Comparison of ENCODE assay signal across 18 cellular contexts in the genomic region with DNA sequence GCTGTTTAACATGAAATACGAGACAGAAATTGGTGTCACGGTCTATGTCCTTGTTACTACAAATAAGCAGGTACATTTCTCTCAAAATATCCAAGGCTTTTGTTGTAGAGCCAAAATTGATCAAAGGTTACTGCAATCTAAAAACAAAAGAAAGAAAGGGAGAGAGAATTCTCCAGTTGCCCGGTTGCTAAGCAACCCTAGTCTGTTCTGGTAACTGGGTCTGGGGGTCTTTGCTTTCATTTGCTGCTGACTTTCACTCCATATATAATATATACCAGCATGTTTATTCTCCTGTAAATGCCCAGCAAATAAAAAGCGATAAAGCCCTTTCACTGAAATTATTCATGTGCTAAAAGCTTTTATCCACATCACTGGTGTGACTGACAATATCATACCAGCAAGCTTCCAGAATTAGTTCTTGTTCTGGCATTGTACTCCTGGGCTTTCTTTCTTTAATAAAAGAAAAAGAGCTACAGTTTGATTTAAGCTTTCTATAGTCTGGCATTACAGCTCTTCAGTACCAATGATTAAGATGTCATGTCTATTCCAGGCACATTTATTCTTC.
DNase-seq lines count a peak whose midpoint lies in the region; ATAC-seq and TF ChIP-seq lines count a peak whose summit lies in the region.
"Had no signal": no experiment of that assay in that cellular context is flagged by ENCODE, and none has a peak within 500 bp of the region (broad histone marks: within the 10 kb centered on the region; RNA-seq: fewer than 3 reads in every experiment).

No MANE protein-coding gene starts in this region.

- DNase-seq in GM23338 (ENCODE audit: low spot score) (peak; percentile 9), NCI-H1105 (lab: John Stamatoyannopoulos, UW) (peak; percentile 16), NCI-H2227 (lab: John Stamatoyannopoulos, UW; ENCODE audit: unreplicated experiment) (peak; percentile 73), left kidney (ENCODE audit: low read depth, low spot score) (peak; percentile 38), NCI-H226 (no peak)
- DNase-seq: ACHN; CD4-positive, alpha-beta T cell; GF-D8; Karpas-422; MM.1S; NCI-H187 treated with DMSO at 0.1 percent for 48 hours; NCI-H510A; RPMI8226; SJCRH30; SW 1271 had no signal

- no peak overlapping the region for H3K4me3 Mint-ChIP-seq in GM23338
- H3K4me3 Mint-ChIP-seq: CD4-positive, alpha-beta T cell; T-helper 2 cell treated with Interferon-gamma antibody and Interleukin-4, amounts not matched to agents 5 μg/mL and 100 μg/mL, for 36 hours had no signal

- 0 out of 2 replicates have a peak, but pooled peaks cover 4% of the 10 kb centered on the region for H3K9me2 ChIP-seq in GM23338 (ENCODE audit: insufficient read depth)

- no peaks in the 10 kb centered on the region for H3F3A ChIP-seq in GM23338 (replicated peaks; ENCODE audit: low read depth)

- peaks cover 10% of the 10 kb centered on the region; the same call in 2 of the 3 replicates for H3K4me1 Mint-ChIP-seq in GM23338

- H3K27me3 ChIP-seq in GM23338 (ENCODE audit: insufficient read depth): no peaks in the 10 kb centered on the region
- H3K27me3 ChIP-seq: SJCRH30 had no signal

- H3K27ac Mint-ChIP-seq in GM23338: no peak overlapping the region
- H3K27ac Mint-ChIP-seq: CD4-positive, alpha-beta T cell; T-helper 2 cell treated with Interferon-gamma antibody and Interleukin-4, amounts not matched to agents 5 μg/mL and 100 μg/mL, for 36 hours had no signal

- no peaks in the 10 kb centered on the region for H3K79me2 ChIP-seq in GM23338 (replicated peaks; ENCODE audit: insufficient read depth)

- no peak for ATAC-seq in GM23338
- no peak for ATAC-seq in HG03521 (IDR thresholded peaks at IDR 0.05; ENCODE audit: unreplicated experiment)
- ATAC-seq in GM19455 (IDR thresholded peaks at IDR 0.05; ENCODE audit: unreplicated experiment): no peak

- H3K4me2 ChIP-seq in GM23338: no peak overlapping the region

- no peak overlapping the region for H2AFZ ChIP-seq in GM23338

- no peak overlapping the region for H3K4me3 ChIP-seq in GM23338
- H3K4me3 ChIP-seq: SJCRH30 had no signal

- H3K27ac ChIP-seq in GM23338 (ENCODE audit: low read depth): no peak overlapping the region
- H3K27ac ChIP-seq: SJCRH30 had no signal

- H4K20me1 ChIP-seq in GM23338 (replicated peaks; ENCODE audit: insufficient read depth): no peaks in the 10 kb centered on the region

- H3K9me3 Mint-ChIP-seq in GM23338: no peaks in the 10 kb centered on the region
- H3K9me3 Mint-ChIP-seq: CD4-positive, alpha-beta T cell; T-helper 2 cell treated with Interferon-gamma antibody and Interleukin-4, amounts not matched to agents 5 μg/mL and 100 μg/mL, for 36 hours had no signal

- H3K4me1 ChIP-seq in GM23338 (ENCODE audit: insufficient read depth): peaks cover 6% of the 10 kb centered on the region; the same call in 1 of the 2 replicates
- H3K4me1 ChIP-seq: SJCRH30 had no signal

- TF ChIP-seq CTCF in GM23338 (conservative IDR thresholded peaks at IDR 0.05; ENCODE audit: low read depth in 2 of 2): no peak

- peaks cover 5% of the 10 kb centered on the region for H3K27me3 Mint-ChIP-seq in GM23338 (ENCODE audit: insufficient read depth, low read depth, poor library complexity)

- H3K36me3 ChIP-seq in GM23338 (ENCODE audit: insufficient read depth): no peaks in the 10 kb centered on the region
- H3K36me3 ChIP-seq: SJCRH30 had no signal

- no peaks in the 10 kb centered on the region for H3K36me3 Mint-ChIP-seq in GM23338 (ENCODE audit: low read depth)

TF ChIP-seq in GM23338, 12 proteins besides CTCF, POLR2A, EP300 and RAD21:
- no peak for TF ChIP-seq JUNB (IDR thresholded peaks at IDR 0.05; ENCODE audit: unreplicated experiment)
- TF ChIP-seq STAT1 (IDR thresholded peaks at IDR 0.05; ENCODE audit: unreplicated experiment): no peak
- no peak for TF ChIP-seq CREB1 (CRISPR knock-in tag; IDR thresholded peaks at IDR 0.05; ENCODE audit: low read depth)
- TF ChIP-seq, protein P1, sequence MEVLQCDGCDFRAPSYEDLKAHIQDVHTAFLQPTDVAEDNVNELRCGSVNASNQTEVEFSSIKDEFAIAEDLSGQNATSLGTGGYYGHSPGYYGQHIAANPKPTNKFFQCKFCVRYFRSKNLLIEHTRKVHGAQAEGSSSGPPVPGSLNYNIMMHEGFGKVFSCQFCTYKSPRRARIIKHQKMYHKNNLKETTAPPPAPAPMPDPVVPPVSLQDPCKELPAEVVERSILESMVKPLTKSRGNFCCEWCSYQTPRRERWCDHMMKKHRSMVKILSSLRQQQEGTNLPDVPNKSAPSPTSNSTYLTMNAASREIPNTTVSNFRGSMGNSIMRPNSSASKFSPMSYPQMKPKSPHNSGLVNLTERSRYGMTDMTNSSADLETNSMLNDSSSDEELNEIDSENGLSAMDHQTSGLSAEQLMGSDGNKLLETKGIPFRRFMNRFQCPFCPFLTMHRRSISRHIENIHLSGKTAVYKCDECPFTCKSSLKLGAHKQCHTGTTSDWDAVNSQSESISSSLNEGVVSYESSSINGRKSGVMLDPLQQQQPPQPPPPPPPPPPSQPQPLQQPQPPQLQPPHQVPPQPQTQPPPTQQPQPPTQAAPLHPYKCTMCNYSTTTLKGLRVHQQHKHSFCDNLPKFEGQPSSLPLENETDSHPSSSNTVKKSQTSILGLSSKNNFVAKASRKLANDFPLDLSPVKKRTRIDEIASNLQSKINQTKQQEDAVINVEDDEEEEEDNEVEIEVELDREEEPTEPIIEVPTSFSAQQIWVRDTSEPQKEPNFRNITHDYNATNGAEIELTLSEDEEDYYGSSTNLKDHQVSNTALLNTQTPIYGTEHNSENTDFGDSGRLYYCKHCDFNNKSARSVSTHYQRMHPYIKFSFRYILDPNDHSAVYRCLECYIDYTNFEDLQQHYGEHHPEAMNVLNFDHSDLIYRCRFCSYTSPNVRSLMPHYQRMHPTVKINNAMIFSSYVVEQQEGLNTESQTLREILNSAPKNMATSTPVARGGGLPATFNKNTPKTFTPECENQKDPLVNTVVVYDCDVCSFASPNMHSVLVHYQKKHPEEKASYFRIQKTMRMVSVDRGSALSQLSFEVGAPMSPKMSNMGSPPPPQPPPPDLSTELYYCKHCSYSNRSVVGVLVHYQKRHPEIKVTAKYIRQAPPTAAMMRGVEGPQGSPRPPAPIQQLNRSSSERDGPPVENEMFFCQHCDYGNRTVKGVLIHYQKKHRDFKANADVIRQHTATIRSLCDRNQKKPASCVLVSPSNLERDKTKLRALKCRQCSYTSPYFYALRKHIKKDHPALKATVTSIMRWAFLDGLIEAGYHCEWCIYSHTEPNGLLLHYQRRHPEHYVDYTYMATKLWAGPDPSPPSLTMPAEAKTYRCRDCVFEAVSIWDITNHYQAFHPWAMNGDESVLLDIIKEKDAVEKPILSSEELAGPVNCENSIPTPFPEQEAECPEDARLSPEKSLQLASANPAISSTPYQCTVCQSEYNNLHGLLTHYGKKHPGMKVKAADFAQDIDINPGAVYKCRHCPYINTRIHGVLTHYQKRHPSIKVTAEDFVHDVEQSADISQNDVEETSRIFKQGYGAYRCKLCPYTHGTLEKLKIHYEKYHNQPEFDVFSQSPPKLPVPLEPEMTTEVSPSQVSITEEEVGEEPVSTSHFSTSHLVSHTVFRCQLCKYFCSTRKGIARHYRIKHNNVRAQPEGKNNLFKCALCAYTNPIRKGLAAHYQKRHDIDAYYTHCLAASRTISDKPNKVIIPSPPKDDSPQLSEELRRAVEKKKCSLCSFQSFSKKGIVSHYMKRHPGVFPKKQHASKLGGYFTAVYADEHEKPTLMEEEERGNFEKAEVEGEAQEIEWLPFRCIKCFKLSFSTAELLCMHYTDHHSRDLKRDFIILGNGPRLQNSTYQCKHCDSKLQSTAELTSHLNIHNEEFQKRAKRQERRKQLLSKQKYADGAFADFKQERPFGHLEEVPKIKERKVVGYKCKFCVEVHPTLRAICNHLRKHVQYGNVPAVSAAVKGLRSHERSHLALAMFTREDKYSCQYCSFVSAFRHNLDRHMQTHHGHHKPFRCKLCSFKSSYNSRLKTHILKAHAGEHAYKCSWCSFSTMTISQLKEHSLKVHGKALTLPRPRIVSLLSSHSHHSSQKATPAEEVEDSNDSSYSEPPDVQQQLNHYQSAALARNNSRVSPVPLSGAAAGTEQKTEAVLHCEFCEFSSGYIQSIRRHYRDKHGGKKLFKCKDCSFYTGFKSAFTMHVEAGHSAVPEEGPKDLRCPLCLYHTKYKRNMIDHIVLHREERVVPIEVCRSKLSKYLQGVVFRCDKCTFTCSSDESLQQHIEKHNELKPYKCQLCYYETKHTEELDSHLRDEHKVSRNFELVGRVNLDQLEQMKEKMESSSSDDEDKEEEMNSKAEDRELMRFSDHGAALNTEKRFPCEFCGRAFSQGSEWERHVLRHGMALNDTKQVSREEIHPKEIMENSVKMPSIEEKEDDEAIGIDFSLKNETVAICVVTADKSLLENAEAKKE (CRISPR knock-in tag; IDR thresholded peaks at IDR 0.05): no peak
- no peak for TF ChIP-seq POLR2AphosphoS5 (IDR thresholded peaks at IDR 0.05; ENCODE audit: low read depth)
- no peak for TF ChIP-seq NANOG (IDR thresholded peaks at IDR 0.05; ENCODE audit: borderline replicate concordance)
